1 cellular context compared by ENCODE assay signal in genomic region chr10:32940321-32941264, GRCh38.
TF ChIP-seq lines count a peak whose summit lies in the region.

No MANE protein-coding gene starts in this region.

TF ChIP-seq in GM12878, 131 proteins besides CTCF, POLR2A, EP300 and RAD21 (continued from another document):
- TF ChIP-seq BCLAF1 (IDR thresholded peaks at IDR 0.05) (no peak), USF1 (IDR thresholded peaks at IDR 0.05; ENCODE audit: borderline replicate concordance, extremely low read length, insufficient read depth, low read depth, low read length) (no peak), RUNX3 (IDR thresholded peaks at IDR 0.05; ENCODE audit: low read length) (peak; percentile 17; the same call in 1 of the 2 replicates), MEF2A (IDR thresholded peaks at IDR 0.05; ENCODE audit: insufficient read depth, low read depth, low read length) (0 out of 2 replicates have a peak, but pooled peaks have one; percentile 33), ZNF24 (IDR thresholded peaks at IDR 0.05) (peak; percentile 67; the same call in 1 of the 2 replicates), NR2C2 (IDR thresholded peaks at IDR 0.05; ENCODE audit: borderline replicate concordance, control insufficient read depth, insufficient read length, low read depth) (no peak), NR2F1 (conservative IDR thresholded peaks at IDR 0.05) (peak; percentile 29), GABPA (IDR thresholded peaks at IDR 0.05; ENCODE audit: low read depth) (no peak), HCFC1 (IDR thresholded peaks at IDR 0.05; ENCODE audit: low read length) (no peak), NFIC (IDR thresholded peaks at IDR 0.05; ENCODE audit: low read depth, low read length) (peak; percentile 43; the same call in 1 of the 2 replicates)
TF ChIP-seq in GM12878: peak in this region for 5.
